Comparison of ENCODE assay signal across 1 cellular context in genomic region chr3:108524547-108524946, GRCh38.
TF ChIP-seq lines count a peak whose summit lies in the region.

No MANE protein-coding gene starts in this region.

TF ChIP-seq in IMR-90, 13 proteins besides CTCF, POLR2A, EP300 and RAD21 (continued from another document):
- TF ChIP-seq ELK1 (IDR thresholded peaks at IDR 0.05; ENCODE audit: borderline replicate concordance, low read depth, low read length) = no peak
- no peak for TF ChIP-seq USF2 (IDR thresholded peaks at IDR 0.05; ENCODE audit: low read depth, low read length)
- TF ChIP-seq CHD1 (IDR thresholded peaks at IDR 0.05; ENCODE audit: low read depth, low read length) = no peak
- TF ChIP-seq RCOR1 (IDR thresholded peaks at IDR 0.05; ENCODE audit: insufficient replicate concordance, low read length) = no peak
- TF ChIP-seq BHLHE40 (IDR thresholded peaks at IDR 0.05; ENCODE audit: low read depth, low read length) = no peak
- no peak for TF ChIP-seq FOS (IDR thresholded peaks at IDR 0.05; ENCODE audit: low read depth, low read length)
- TF ChIP-seq SMC3 (IDR thresholded peaks at IDR 0.05; ENCODE audit: low read depth, low read length) = no peak
